18 cellular contexts compared by ENCODE assay signal in the genomic region with DNA sequence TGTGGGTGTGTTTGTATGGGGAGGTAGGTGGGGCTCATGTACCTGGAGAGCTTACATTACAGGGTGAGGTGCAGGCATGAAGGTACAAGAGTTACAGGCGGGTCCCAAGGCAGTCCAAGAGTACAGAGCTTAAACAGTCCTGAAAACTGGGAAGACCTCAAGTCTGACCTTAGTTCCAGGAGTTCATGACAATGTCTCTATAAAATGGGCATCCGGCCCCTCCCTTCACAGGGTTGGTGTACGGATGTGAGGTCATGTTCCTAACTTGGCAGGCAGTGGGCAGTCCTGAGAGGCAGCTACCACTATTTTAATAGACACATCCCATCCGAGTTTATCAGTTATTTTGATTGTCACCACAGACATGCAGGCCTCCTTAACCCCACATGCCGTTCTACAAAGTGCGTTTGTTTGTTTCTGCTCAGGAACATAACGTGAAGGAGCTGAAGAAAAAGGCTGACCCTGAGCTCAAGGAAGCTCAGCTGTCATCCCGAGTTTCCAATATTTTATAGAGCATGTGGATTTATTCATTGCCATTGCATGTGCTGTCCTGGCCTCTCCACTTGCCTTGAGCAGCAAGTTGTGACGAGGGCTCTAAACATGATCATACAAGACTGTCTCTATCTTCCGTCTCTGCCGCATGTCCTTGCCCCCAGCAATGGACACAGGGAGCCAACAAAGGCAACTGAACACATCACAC.
DNase-seq lines count a peak whose midpoint lies in the region; ATAC-seq, FAIRE-seq and TF ChIP-seq lines count a peak whose summit lies in the region.
"Had no signal": no experiment of that assay in that cellular context is flagged by ENCODE, and none has a peak within 500 bp of the region (broad histone marks: within the 10 kb centered on the region; RNA-seq: fewer than 3 reads in every experiment).

No MANE protein-coding gene starts in this region.

- H4K8ac ChIP-seq in H9 (replicated peaks; ENCODE audit: insufficient read length, low read depth, low read length) = no peak overlapping the region

- no peaks in the 10 kb centered on the region for H3K27me3 ChIP-seq in H9 (ENCODE audit: insufficient read depth, low read length)
- no peaks in the 10 kb centered on the region for H3K27me3 ChIP-seq in mammary epithelial cell (ENCODE audit: insufficient read depth, low read length)
- H3K27me3 ChIP-seq in keratinocyte (ENCODE audit: control insufficient read depth, extremely low read depth, insufficient read depth, low read length) = no peaks in the 10 kb centered on the region
- H3K27me3 ChIP-seq in small intestine (ENCODE audit: control insufficient read depth in 2 of 2, insufficient read depth in 2 of 2, low read length in 2 of 2) = no peaks in the 10 kb centered on the region
- H3K27me3 ChIP-seq in lower lobe of right lung (ENCODE audit: low read depth) = no peaks in the 10 kb centered on the region
- H3K27me3 ChIP-seq: ovary had no signal

- H3K4me1 ChIP-seq in H9 (ENCODE audit: insufficient read depth, low read length) = no peaks in the 10 kb centered on the region
- H3K4me1 ChIP-seq in mammary epithelial cell (ENCODE audit: insufficient read depth, low read length) = peaks cover 23% of the 10 kb centered on the region
- H3K4me1 ChIP-seq in keratinocyte (ENCODE audit: control insufficient read depth, extremely low read depth, insufficient read depth, low read length) = peaks cover 37% of the 10 kb centered on the region
- peaks cover 0 to 6% of the 10 kb centered on the region in 2 donors for H3K4me1 ChIP-seq in small intestine (ENCODE audit: control insufficient read depth in 2 of 2, insufficient read depth in 1 of 2, low read depth in 1 of 2, low read length in 1 of 2)
- no peaks in the 10 kb centered on the region for H3K4me1 ChIP-seq in lower lobe of right lung

- no peak overlapping the region for H3K27ac Mint-ChIP-seq in H9
- H3K27ac Mint-ChIP-seq: activated naive CD4-positive, alpha-beta T cell treated with anti-CD3 and anti-CD28 coated beads, Interleukin-2, amount 50 U/mL, for 72 hours; T-helper 2 cell treated with Interferon-gamma antibody and Interleukin-4, amounts not matched to agents 5 μg/mL and 100 μg/mL, for 36 hours had no signal

- no peaks in the 10 kb centered on the region for H3K36me3 Mint-ChIP-seq in H9 (ENCODE audit: insufficient read depth in 1 of 3, low read depth in 3 of 3)
- H3K36me3 Mint-ChIP-seq: activated naive CD4-positive, alpha-beta T cell treated with anti-CD3 and anti-CD28 coated beads, Interleukin-2, amount 50 U/mL, for 72 hours had no signal

- no peaks in the 10 kb centered on the region for H3K23me2 ChIP-seq in H9 (ENCODE audit: insufficient read length, low read depth, low read length, poor library complexity, severe bottlenecking)

- POLR2A ChIA-PET in HEK293T (lab: Yijun Ruan, JAX) = no interaction called here

- H3K9me1 ChIP-seq in keratinocyte (ENCODE audit: control insufficient read depth, extremely low read depth, insufficient read depth, low read length) = no peaks in the 10 kb centered on the region

- no peak overlapping the region for H3T11ph ChIP-seq in H9 (ENCODE audit: low read length)

- no peaks in the 10 kb centered on the region; the same call in 1 of the 2 replicates for H3K27me3 Mint-ChIP-seq in H9 (ENCODE audit: low read depth)

- no peak overlapping the region for H2BK20ac ChIP-seq in H9 (ENCODE audit: low read depth, low read length, poor library complexity, severe bottlenecking)

- dilution Hi-C loops in mammary epithelial cell (cut with HindIII; ENCODE audit: low sequenced_read_pairs) = no loop called here
- dilution Hi-C loops in keratinocyte (cut with MboI; ENCODE audit: extremely low pct_ligation_motif_present, low sequenced_read_pairs) = no loop called here

- no TSS peak for BruUV-seq in mammary epithelial cell (replicated peaks; lab: Mats Ljungman, UMichigan)

- H3K79me2 ChIP-seq in H9 (ENCODE audit: insufficient read depth, low read length) (no peaks in the 10 kb centered on the region), mammary epithelial cell (ENCODE audit: insufficient read depth, low read length) (no peaks in the 10 kb centered on the region), keratinocyte (ENCODE audit: control insufficient read depth, insufficient read depth, low read length) (no peaks in the 10 kb centered on the region)

- H3K18ac ChIP-seq in H9 (ENCODE audit: insufficient read length, low read depth, low read length) = no peak overlapping the region

- no peak overlapping the region for H2BK15ac ChIP-seq in H9 (ENCODE audit: low read depth, low read length)

- H3K36me3 ChIP-seq in mammary epithelial cell (ENCODE audit: insufficient read depth, low read length) = no peaks in the 10 kb centered on the region
- H3K36me3 ChIP-seq in keratinocyte (ENCODE audit: control insufficient read depth in 2 of 2, extremely low read depth in 1 of 2, insufficient read depth in 2 of 2, low read length in 2 of 2) = no peaks in the 10 kb centered on the region
- H3K36me3 ChIP-seq in small intestine (ENCODE audit: control insufficient read depth in 2 of 2, insufficient read depth in 2 of 2, low read length in 2 of 2) = no peaks in the 10 kb centered on the region
- H3K36me3 ChIP-seq in lower lobe of right lung = no peaks in the 10 kb centered on the region
- H3K36me3 ChIP-seq: ovary had no signal

- H2AFZ ChIP-seq in H9 (ENCODE audit: low read length) = no peak overlapping the region
- H2AFZ ChIP-seq in mammary epithelial cell (ENCODE audit: low read depth, low read length) = peak overlapping the region; percentile 92
- peak overlapping the region; percentile 93 for H2AFZ ChIP-seq in keratinocyte (ENCODE audit: control insufficient read depth, low read length)

- H4K20me1 ChIP-seq in H9 (ENCODE audit: control insufficient read depth, insufficient read depth, insufficient read length) (no peaks in the 10 kb centered on the region), mammary epithelial cell (ENCODE audit: insufficient read depth, low read length) (no peaks in the 10 kb centered on the region), keratinocyte (ENCODE audit: control insufficient read depth, extremely low read depth, insufficient read depth, low read length) (no peaks in the 10 kb centered on the region)

- DNase-seq in H9 = no peak
- no peak for DNase-seq in mammary epithelial cell
- no peak for DNase-seq in keratinocyte (ENCODE audit: low read depth, low spot score)
- DNase-seq in small intestine = peak; percentile 76
- DNase-seq in HEK293T (ENCODE audit: extremely low spot score) = no peak
- DNase-seq in GM12891 (ENCODE audit: insufficient read length, low spot score) = no peak
- no peak for DNase-seq in DMS53 treated with DMSO at 0.1 percent for 48 hours (lab: John Stamatoyannopoulos, UW; ENCODE audit: unreplicated experiment)
- no peak for DNase-seq in lower lobe of right lung
- DNase-seq: activated CD4-positive, alpha-beta T cell treated with anti-CD3 and anti-CD28 coated beads for 48 hours; activated T-cell treated with anti-CD3 and anti-CD28 coated beads, Interleukin-2, amount 50 U/mL, for 1 hour; C1 segment of cervical spinal cord; head of caudate nucleus; NCI-H187; NCI-H526 treated with DMSO at 0.1 percent for 48 hours; ovary had no signal

- no peak for ATAC-seq in lower lobe of right lung
- ATAC-seq: activated naive CD4-positive, alpha-beta T cell treated with anti-CD3 and anti-CD28 coated beads, Interleukin-2, amount 50 U/mL, for 72 hours had no signal

- H3K4me3 ChIP-seq in mammary epithelial cell (replicated peaks in 1 of 3; ENCODE audit: insufficient read depth in 1 of 3, low read depth in 2 of 3, low read length in 3 of 3) = no peak overlapping the region
- H3K4me3 ChIP-seq in keratinocyte (ENCODE audit: control insufficient read depth in 2 of 3, extremely low read depth in 1 of 3, insufficient read depth in 2 of 3, low read depth in 1 of 3, low read length in 3 of 3) = no peak overlapping the region
- no peak overlapping the region for H3K4me3 ChIP-seq in small intestine (ENCODE audit: low read depth in 1 of 2, low read length in 2 of 2)
- H3K4me3 ChIP-seq in lower lobe of right lung = no peak overlapping the region
- H3K4me3 ChIP-seq: ovary had no signal

- peaks cover 0 to 10% of the 10 kb centered on the region in 2 experiments; a peak in 2 of 4 replicates for H3K4me1 Mint-ChIP-seq in H9

- no peak overlapping the region for H2AK5ac ChIP-seq in H9 (ENCODE audit: insufficient read length, low read length)

- no peak overlapping the region for H2BK5ac ChIP-seq in H9 (ENCODE audit: insufficient read length, low read length)

- no peak overlapping the region for H2BK12ac ChIP-seq in H9 (ENCODE audit: insufficient read length, low read depth, low read length)

- in situ Hi-C loops in mammary epithelial cell (cut with MboI; ENCODE audit: low sequenced_read_pairs in 2 of 2) = no loop called here

- peaks cover 3% of the 10 kb centered on the region in 2 experiments; a peak in 1 of 5 replicates for H3K9me3 Mint-ChIP-seq in H9

- no CpG with 5 or more reads among the region's 11 CpGs for WGBS in H9 (ENCODE audit: extremely low coverage, insufficient read length, low lambda C conversion rate)
- 64% methylated on average over 11 of the region's 11 CpGs for WGBS in mammary epithelial cell (ENCODE audit: low coverage, missing lambda C conversion rate)
- WGBS in small intestine, 3 donors = 73 to 83% (median 77%) methylated on average over 11 of the region's 11 CpGs

- no peak for TF ChIP-seq CTCF in H9 (conservative IDR thresholded peaks at IDR 0.05)
- TF ChIP-seq CTCF in mammary epithelial cell (conservative IDR thresholded peaks at IDR 0.05 in 1 of 2, IDR thresholded peaks at IDR 0.05 in 1 of 2; ENCODE audit: extremely low read depth in 1 of 2, insufficient read depth in 1 of 2, low read depth in 1 of 2, low read length in 2 of 2) = no peak
- no peak for TF ChIP-seq CTCF in keratinocyte (optimal IDR thresholded peaks at IDR 0.05 in 1 of 3, IDR thresholded peaks at IDR 0.05 in 1 of 3, conservative IDR thresholded peaks at IDR 0.05 in 1 of 3; ENCODE audit: extremely low read depth in 1 of 3, insufficient read depth in 2 of 3, low read length in 3 of 3)
- TF ChIP-seq CTCF in lower lobe of right lung (IDR thresholded peaks at IDR 0.05) = no peak

- CTCF ChIA-PET in mammary epithelial cell (lab: Charles Lee; ENCODE audit: low non-redundant PET) = no interaction called here
- CTCF ChIA-PET in HEK293T (lab: Yijun Ruan, JAX) = interaction anchor here (0.9 kb wide), 1 partner anchor 645 kb away, joined by 3 read pairs; no protein-coding TSS in a partner anchor

- no peaks in the 10 kb centered on the region for H3K79me1 ChIP-seq in H9 (ENCODE audit: insufficient read depth, low read depth, low read length, poor library complexity, severe bottlenecking)

- no peak overlapping the region for H4K5ac ChIP-seq in H9 (ENCODE audit: insufficient read length, low read depth, low read length)

- H3K4me2 ChIP-seq in H9 (ENCODE audit: insufficient read depth, insufficient read length, low read length) = no peak overlapping the region
- peak overlapping the region; percentile 43 for H3K4me2 ChIP-seq in mammary epithelial cell (ENCODE audit: insufficient read depth, low read depth, low read length)
- H3K4me2 ChIP-seq in keratinocyte (ENCODE audit: control insufficient read depth, extremely low read depth, insufficient read depth, low read depth, low read length) = peak overlapping the region; percentile 64

- 0 out of 2 replicates have a peak overlapping the region, but pooled peaks have one; percentile 37 for H3K14ac ChIP-seq in H9 (ENCODE audit: insufficient read depth, low read length)

- H4K91ac ChIP-seq in H9 (ENCODE audit: insufficient read length, low read depth, low read length) = no peak overlapping the region

- H3K56ac ChIP-seq in H9 (ENCODE audit: insufficient read length, low read depth, low read length) = no peak overlapping the region

- H3K4ac ChIP-seq in H9 (ENCODE audit: low read depth, low read length) = no peak overlapping the region

- H3K27ac ChIP-seq in H9 (ENCODE audit: insufficient read length, low read depth, low read length) (no peak overlapping the region), mammary epithelial cell (ENCODE audit: insufficient read depth, low read depth, low read length) (no peak overlapping the region), keratinocyte (ENCODE audit: control insufficient read depth, insufficient read depth, low read length) (peak overlapping the region; percentile 72), small intestine (ENCODE audit: low read depth in 1 of 2, low read length in 1 of 2) (no peak overlapping the region), lower lobe of right lung (no peak overlapping the region)
- H3K27ac ChIP-seq: ovary had no signal

- TF ChIP-seq POLR2A in GM12891 (IDR thresholded peaks at IDR 0.05; ENCODE audit: low read depth, low read length) = no peak

- H3K23ac ChIP-seq in H9 (ENCODE audit: insufficient read length, low read depth, low read length) = no peak overlapping the region

- peak; percentile 86 for FAIRE-seq in keratinocyte (lab: Jason Lieb, UNC)
- no peak for FAIRE-seq in small intestine (lab: Jason Lieb, UNC)
- FAIRE-seq in GM12891 (lab: Jason Lieb, UNC) = no peak
- FAIRE-seq: endometrium had no signal

- intact Hi-C loops in mammary epithelial cell (cut with micrococcal nuclease) = loop anchor here (5.0 kb wide), 1 partner anchor 111 kb away; no protein-coding TSS in a partner anchor
- intact Hi-C loops in lower lobe of right lung (cut with DNase I) = no loop called here

- H2BK120ac ChIP-seq in H9 (ENCODE audit: low read depth, low read length, poor library complexity, severe bottlenecking) = no peak overlapping the region

- H3K4me3 Mint-ChIP-seq in H9 = no peak overlapping the region
- H3K4me3 Mint-ChIP-seq: T-helper 2 cell treated with Interferon-gamma antibody and Interleukin-4, amounts not matched to agents 5 μg/mL and 100 μg/mL, for 36 hours had no signal

- H3K9me3 ChIP-seq in H9 (ENCODE audit: control insufficient read depth, low read depth, low read length) (no peaks in the 10 kb centered on the region), mammary epithelial cell (replicated peaks; ENCODE audit: insufficient read depth, low read length) (no peaks in the 10 kb centered on the region), keratinocyte (ENCODE audit: control insufficient read depth, low read depth, low read length) (no peaks in the 10 kb centered on the region), small intestine (ENCODE audit: control insufficient read depth, low read depth) (no peaks in the 10 kb centered on the region), lower lobe of right lung (no peaks in the 10 kb centered on the region)
- H3K9me3 ChIP-seq: ovary had no signal

- H3K9ac ChIP-seq in H9 (ENCODE audit: extremely low read depth, insufficient read length, low read length) = no peak overlapping the region
- no peak overlapping the region for H3K9ac ChIP-seq in mammary epithelial cell (ENCODE audit: insufficient read depth, low read length)
- H3K9ac ChIP-seq in keratinocyte (ENCODE audit: control insufficient read depth, extremely low read depth, insufficient read depth, low read length) = peak overlapping the region; percentile 34
